Comparison of ENCODE assay signal across 1 cellular context in the genomic region with DNA sequence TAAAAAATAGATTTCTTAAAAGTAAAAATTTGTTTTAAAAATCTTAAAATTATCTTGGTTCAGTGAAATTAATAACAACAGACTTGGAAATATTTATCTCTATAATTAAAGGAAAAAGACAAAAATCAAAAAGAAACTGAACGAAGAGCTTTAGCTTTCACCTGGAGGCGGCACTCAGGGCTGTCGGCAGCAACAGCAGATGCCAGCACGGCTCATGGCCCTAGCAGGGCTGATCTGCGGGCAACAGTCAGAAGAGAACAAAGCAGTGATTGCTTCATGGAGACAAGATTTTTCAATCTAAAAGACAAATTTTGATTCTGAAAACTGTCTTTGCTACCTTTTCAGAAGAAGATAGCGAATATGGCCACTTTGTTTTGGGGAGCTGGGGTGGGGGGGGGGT.
TF ChIP-seq lines count a peak whose summit lies in the region.

No MANE protein-coding gene starts in this region.

TF ChIP-seq in HepG2, 621 proteins besides CTCF, POLR2A, EP300 and RAD21:
- TF ChIP-seq ZNF7 (CRISPR knock-in tag; IDR thresholded peaks at IDR 0.05) (no peak), ZNF850 (CRISPR knock-in tag; conservative IDR thresholded peaks at IDR 0.05) (no peak), KDM6A (CRISPR knock-in tag; IDR thresholded peaks at IDR 0.05; ENCODE audit: low read depth) (no peak), HHEX (CRISPR knock-in tag; IDR thresholded peaks at IDR 0.05) (no peak)
- TF ChIP-seq, protein P1, sequence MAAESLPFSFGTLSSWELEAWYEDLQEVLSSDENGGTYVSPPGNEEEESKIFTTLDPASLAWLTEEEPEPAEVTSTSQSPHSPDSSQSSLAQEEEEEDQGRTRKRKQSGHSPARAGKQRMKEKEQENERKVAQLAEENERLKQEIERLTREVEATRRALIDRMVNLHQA (CRISPR knock-in tag; IDR thresholded peaks at IDR 0.05), result no peak
- TF ChIP-seq, protein P2, sequence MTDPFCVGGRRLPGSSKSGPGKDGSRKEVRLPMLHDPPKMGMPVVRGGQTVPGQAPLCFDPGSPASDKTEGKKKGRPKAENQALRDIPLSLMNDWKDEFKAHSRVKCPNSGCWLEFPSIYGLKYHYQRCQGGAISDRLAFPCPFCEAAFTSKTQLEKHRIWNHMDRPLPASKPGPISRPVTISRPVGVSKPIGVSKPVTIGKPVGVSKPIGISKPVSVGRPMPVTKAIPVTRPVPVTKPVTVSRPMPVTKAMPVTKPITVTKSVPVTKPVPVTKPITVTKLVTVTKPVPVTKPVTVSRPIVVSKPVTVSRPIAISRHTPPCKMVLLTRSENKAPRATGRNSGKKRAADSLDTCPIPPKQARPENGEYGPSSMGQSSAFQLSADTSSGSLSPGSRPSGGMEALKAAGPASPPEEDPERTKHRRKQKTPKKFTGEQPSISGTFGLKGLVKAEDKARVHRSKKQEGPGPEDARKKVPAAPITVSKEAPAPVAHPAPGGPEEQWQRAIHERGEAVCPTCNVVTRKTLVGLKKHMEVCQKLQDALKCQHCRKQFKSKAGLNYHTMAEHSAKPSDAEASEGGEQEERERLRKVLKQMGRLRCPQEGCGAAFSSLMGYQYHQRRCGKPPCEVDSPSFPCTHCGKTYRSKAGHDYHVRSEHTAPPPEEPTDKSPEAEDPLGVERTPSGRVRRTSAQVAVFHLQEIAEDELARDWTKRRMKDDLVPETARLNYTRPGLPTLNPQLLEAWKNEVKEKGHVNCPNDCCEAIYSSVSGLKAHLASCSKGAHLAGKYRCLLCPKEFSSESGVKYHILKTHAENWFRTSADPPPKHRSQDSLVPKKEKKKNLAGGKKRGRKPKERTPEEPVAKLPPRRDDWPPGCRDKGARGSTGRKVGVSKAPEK (CRISPR knock-in tag; IDR thresholded peaks at IDR 0.05; ENCODE audit: borderline replicate concordance), result no peak
- TF ChIP-seq, protein P3, sequence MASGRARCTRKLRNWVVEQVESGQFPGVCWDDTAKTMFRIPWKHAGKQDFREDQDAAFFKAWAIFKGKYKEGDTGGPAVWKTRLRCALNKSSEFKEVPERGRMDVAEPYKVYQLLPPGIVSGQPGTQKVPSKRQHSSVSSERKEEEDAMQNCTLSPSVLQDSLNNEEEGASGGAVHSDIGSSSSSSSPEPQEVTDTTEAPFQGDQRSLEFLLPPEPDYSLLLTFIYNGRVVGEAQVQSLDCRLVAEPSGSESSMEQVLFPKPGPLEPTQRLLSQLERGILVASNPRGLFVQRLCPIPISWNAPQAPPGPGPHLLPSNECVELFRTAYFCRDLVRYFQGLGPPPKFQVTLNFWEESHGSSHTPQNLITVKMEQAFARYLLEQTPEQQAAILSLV (CRISPR knock-in tag; IDR thresholded peaks at IDR 0.05; ENCODE audit: borderline replicate concordance), result no peak
